ENCODE assay signal across 1 cellular context in the genomic region with DNA sequence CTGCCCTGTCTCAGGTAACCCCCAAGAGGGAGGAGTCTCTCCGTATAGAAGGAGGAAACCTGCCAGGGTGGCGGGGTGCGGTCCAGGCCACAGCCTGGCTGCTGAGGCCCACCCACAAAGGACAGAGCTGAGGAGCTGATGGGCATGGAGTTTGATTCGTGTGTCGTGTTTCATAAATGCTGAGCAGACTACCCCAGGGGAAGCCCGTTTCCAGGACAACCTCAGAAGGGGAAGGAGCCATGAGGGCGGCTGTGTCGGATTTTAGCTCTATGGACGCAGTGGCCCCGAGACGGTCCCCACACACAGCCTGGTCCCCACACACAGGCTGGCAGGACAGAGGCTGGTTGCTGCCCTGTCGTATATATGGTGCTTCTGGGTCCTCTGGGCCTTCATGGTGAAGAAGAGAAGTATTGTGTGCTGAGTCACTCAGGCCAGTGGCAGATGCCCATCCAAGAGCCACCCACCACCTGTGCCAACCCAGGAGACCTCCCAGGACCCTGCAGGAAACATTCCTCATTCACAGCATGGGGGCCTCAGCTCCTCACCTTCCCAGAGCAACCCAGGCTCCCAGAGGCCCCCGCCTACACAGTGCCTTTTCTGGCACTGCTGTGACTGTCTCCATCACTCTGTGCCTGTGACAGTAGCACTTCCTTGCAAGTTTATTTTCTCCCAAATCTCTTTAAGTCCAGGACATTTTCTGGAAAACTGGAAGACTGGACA.
TF ChIP-seq lines count a peak whose summit lies in the region.

No MANE protein-coding gene starts in this region.

TF ChIP-seq in GM12878, 131 proteins besides CTCF, POLR2A, EP300 and RAD21 (continued from another document):
- TF ChIP-seq, protein P1, sequence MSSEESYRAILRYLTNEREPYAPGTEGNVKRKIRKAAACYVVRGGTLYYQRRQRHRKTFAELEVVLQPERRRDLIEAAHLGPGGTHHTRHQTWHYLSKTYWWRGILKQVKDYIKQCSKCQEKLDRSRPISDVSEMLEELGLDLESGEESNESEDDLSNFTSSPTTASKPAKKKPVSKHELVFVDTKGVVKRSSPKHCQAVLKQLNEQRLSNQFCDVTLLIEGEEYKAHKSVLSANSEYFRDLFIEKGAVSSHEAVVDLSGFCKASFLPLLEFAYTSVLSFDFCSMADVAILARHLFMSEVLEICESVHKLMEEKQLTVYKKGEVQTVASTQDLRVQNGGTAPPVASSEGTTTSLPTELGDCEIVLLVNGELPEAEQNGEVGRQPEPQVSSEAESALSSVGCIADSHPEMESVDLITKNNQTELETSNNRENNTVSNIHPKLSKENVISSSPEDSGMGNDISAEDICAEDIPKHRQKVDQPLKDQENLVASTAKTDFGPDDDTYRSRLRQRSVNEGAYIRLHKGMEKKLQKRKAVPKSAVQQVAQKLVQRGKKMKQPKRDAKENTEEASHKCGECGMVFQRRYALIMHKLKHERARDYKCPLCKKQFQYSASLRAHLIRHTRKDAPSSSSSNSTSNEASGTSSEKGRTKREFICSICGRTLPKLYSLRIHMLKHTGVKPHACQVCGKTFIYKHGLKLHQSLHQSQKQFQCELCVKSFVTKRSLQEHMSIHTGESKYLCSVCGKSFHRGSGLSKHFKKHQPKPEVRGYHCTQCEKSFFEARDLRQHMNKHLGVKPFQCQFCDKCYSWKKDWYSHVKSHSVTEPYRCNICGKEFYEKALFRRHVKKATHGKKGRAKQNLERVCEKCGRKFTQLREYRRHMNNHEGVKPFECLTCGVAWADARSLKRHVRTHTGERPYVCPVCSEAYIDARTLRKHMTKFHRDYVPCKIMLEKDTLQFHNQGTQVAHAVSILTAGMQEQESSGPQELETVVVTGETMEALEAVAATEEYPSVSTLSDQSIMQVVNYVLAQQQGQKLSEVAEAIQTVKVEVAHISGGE (CRISPR knock-in tag; IDR thresholded peaks at IDR 0.05) = no peak
- TF ChIP-seq, protein P2, sequence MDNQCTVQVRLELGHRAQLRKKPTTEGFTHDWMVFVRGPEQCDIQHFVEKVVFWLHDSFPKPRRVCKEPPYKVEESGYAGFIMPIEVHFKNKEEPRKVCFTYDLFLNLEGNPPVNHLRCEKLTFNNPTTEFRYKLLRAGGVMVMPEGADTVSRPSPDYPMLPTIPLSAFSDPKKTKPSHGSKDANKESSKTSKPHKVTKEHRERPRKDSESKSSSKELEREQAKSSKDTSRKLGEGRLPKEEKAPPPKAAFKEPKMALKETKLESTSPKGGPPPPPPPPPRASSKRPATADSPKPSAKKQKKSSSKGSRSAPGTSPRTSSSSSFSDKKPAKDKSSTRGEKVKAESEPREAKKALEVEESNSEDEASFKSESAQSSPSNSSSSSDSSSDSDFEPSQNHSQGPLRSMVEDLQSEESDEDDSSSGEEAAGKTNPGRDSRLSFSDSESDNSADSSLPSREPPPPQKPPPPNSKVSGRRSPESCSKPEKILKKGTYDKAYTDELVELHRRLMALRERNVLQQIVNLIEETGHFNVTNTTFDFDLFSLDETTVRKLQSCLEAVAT (IDR thresholded peaks at IDR 0.05) = no peak
- TF ChIP-seq BCL11A (IDR thresholded peaks at IDR 0.05; ENCODE audit: low read depth, low read length) = no peak
- TF ChIP-seq NR2C2 (IDR thresholded peaks at IDR 0.05; ENCODE audit: borderline replicate concordance, control insufficient read depth, insufficient read length, low read depth) = no peak
- no peak for TF ChIP-seq IKZF2 (IDR thresholded peaks at IDR 0.05)
- TF ChIP-seq WRNIP1 (IDR thresholded peaks at IDR 0.05; ENCODE audit: borderline replicate concordance, low read depth, low read length) = no peak
TF ChIP-seq in GM12878: peak in this region for 0.
